12 cellular contexts compared by ENCODE assay signal in the genomic region with DNA sequence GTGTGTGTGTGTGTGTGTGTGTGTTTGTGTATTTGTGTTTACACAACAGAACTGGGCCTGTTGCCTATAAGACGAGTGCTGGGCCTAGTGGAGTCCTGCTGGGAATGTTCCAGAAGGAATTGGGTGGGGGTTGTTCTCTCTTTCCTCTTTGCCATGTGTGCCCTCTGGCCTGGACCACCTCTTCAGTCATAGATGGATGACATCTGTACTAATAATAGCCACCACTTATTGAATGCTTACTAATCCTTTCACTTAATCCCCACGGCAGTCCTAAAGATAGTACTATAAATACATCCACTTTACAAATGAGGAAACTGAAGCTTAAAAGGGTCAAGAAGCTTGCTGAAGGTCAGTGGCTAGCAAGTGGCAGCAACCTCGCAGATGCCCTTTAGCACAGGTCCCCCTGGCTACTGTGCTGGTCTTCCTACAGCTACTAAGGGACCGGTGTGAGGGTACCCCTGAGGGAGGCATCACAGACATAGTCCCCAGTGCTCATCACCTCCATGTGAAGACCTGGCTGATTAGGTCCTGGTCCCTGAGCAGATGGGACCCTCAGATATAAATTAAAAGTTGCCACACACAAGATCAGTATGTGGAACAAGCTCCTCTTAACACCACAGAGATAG. TPM values are rescaled to one million over a fixed set of nuclear protein-coding genes. Genes with fewer than 3 reads are reported as not detected.
DNase-seq lines count a peak whose midpoint lies in the region; ATAC-seq and TF ChIP-seq lines count a peak whose summit lies in the region.
"Had no signal": no experiment of that assay in that cellular context is flagged by ENCODE, and none has a peak within 500 bp of the region (broad histone marks: within the 10 kb centered on the region; RNA-seq: fewer than 3 reads in every experiment).

No MANE protein-coding gene starts in this region.

- H3K4me3 Mint-ChIP-seq in stimulated activated effector memory CD8-positive, alpha-beta T cell treated with anti-CD3 and anti-CD28 coated beads, Interleukin-12 subunit alpha, Interleukin-12 subunit beta, amount 100 ng/mL, for 72 hours, result no peak overlapping the region
- H3K4me3 Mint-ChIP-seq in MCF 10A (ENCODE audit: unreplicated experiment), result no peak overlapping the region
- H3K4me3 Mint-ChIP-seq: activated CD4-positive, alpha-beta T cell treated with anti-CD3 and anti-CD28 coated beads, Interleukin-2, amount 10 ng/mL, durations not matched to agents 7 days and 5 days; CD14-positive monocyte; T-helper 2 cell treated with Interferon-gamma antibody and Interleukin-4, amounts not matched to agents 5 μg/mL and 100 μg/mL, for 36 hours had no signal

- H3K36me3 Mint-ChIP-seq in stimulated activated effector memory CD8-positive, alpha-beta T cell treated with anti-CD3 and anti-CD28 coated beads, Interleukin-12 subunit alpha, Interleukin-12 subunit beta, amount 100 ng/mL, for 72 hours, result peaks cover 48% of the 10 kb centered on the region
- peaks cover 59% of the 10 kb centered on the region for H3K36me3 Mint-ChIP-seq in MCF 10A (ENCODE audit: insufficient read depth, unreplicated experiment)

- no peaks in the 10 kb centered on the region for H3K27me3 Mint-ChIP-seq in MCF 10A (ENCODE audit: insufficient read depth, unreplicated experiment)
- H3K27me3 Mint-ChIP-seq: activated CD4-positive, alpha-beta T cell treated with anti-CD3 and anti-CD28 coated beads, Interleukin-2, amount 10 ng/mL, durations not matched to agents 7 days and 5 days had no signal

- no peak overlapping the region for H3K4me3 ChIP-seq in choroid plexus epithelial cell (ENCODE audit: low read depth, low read length)
- H3K4me3 ChIP-seq: smooth muscle cell had no signal

- ATAC-seq in left ventricle myocardium superior, result peak; percentile 95
- no peak for ATAC-seq in stimulated activated effector memory CD8-positive, alpha-beta T cell treated with anti-CD3 and anti-CD28 coated beads, Interleukin-12 subunit alpha, Interleukin-12 subunit beta, amount 100 ng/mL, for 72 hours

- no peaks in the 10 kb centered on the region for H3K4me1 Mint-ChIP-seq in stimulated activated effector memory CD8-positive, alpha-beta T cell treated with anti-CD3 and anti-CD28 coated beads, Interleukin-12 subunit alpha, Interleukin-12 subunit beta, amount 100 ng/mL, for 72 hours
- no peaks in the 10 kb centered on the region for H3K4me1 Mint-ChIP-seq in MCF 10A (ENCODE audit: insufficient read depth, unreplicated experiment)

- CTCF ChIA-PET in MCF 10A (lab: Yijun Ruan, JAX), result interaction anchor here (0.5 kb wide), 1 partner anchor 58 kb away, joined by 3 read pairs; no protein-coding TSS in a partner anchor

- H3K9me3 Mint-ChIP-seq in stimulated activated effector memory CD8-positive, alpha-beta T cell treated with anti-CD3 and anti-CD28 coated beads, Interleukin-12 subunit alpha, Interleukin-12 subunit beta, amount 100 ng/mL, for 72 hours, result no peaks in the 10 kb centered on the region
- no peaks in the 10 kb centered on the region for H3K9me3 Mint-ChIP-seq in MCF 10A (ENCODE audit: unreplicated experiment)
- H3K9me3 Mint-ChIP-seq: activated CD4-positive, alpha-beta T cell treated with anti-CD3 and anti-CD28 coated beads, Interleukin-2, amount 10 ng/mL, durations not matched to agents 7 days and 5 days; CD14-positive monocyte; T-helper 2 cell treated with Interferon-gamma antibody and Interleukin-4, amounts not matched to agents 5 μg/mL and 100 μg/mL, for 36 hours had no signal

- BruUV-seq in MCF 10A (replicated peaks; lab: Mats Ljungman, UMichigan), result no TSS peak

- TF ChIP-seq CTCF in choroid plexus epithelial cell (conservative IDR thresholded peaks at IDR 0.05; ENCODE audit: low read depth, low read length) (no peak), MCF 10A (IDR thresholded peaks at IDR 0.05; ENCODE audit: unreplicated experiment) (no peak)

- H3K27ac Mint-ChIP-seq in stimulated activated effector memory CD8-positive, alpha-beta T cell treated with anti-CD3 and anti-CD28 coated beads, Interleukin-12 subunit alpha, Interleukin-12 subunit beta, amount 100 ng/mL, for 72 hours, result peak overlapping the region; percentile 60
- H3K27ac Mint-ChIP-seq in MCF 10A (ENCODE audit: low read depth, unreplicated experiment), result no peak overlapping the region
- H3K27ac Mint-ChIP-seq: activated CD4-positive, alpha-beta T cell treated with anti-CD3 and anti-CD28 coated beads, Interleukin-2, amount 10 ng/mL, durations not matched to agents 7 days and 5 days; T-helper 2 cell treated with Interferon-gamma antibody and Interleukin-4, amounts not matched to agents 5 μg/mL and 100 μg/mL, for 36 hours had no signal

- DNase-seq in NCI-H524 (lab: John Stamatoyannopoulos, UW) (peak; percentile 49 to 67), choroid plexus epithelial cell (ENCODE audit: low read depth) (peak; percentile 35), left ventricle myocardium superior (no peak), MCF 10A (ENCODE audit: unreplicated experiment) (no peak), GF-D8 (lab: John Stamatoyannopoulos, UW) (no peak), Ammon's horn (ENCODE audit: low spot score) (no peak)
- DNase-seq in stimulated activated effector memory CD8-positive, alpha-beta T cell treated with anti-CD3 and anti-CD28 coated beads, Interleukin-12 subunit alpha, Interleukin-12 subunit beta, amount 100 ng/mL, for 72 hours (ENCODE audit: low spot score in 2 of 2), result no peak
- DNase-seq: activated CD4-positive, alpha-beta T cell treated with anti-CD3 and anti-CD28 coated beads, Interleukin-2, amount 10 ng/mL, durations not matched to agents 7 days and 5 days; stimulated activated naive CD4-positive, alpha-beta T cell treated with Interleukin-2 at 50 U/mL for 16 hours had no signal

- POLR2A ChIA-PET in MCF 10A (lab: Yijun Ruan, JAX), result interaction anchor here (0.6 kb wide), 1 partner anchor 500 kb away, joined by 3 read pairs; no protein-coding TSS in a partner anchor

- intact Hi-C loops in left ventricle myocardium superior (cut with micrococcal nuclease), result no loop called here
- intact Hi-C loops in MCF 10A (cut with micrococcal nuclease), result no loop called here

RNA-seq across cellular contexts. Expression of a gene that starts 55.2 kb away (rescaled TPM):
- total RNA-seq in left ventricle myocardium superior (69.3 TPM), MCF 10A (2022) (34.2 and 35.9 TPM in 2 replicates)

Comparison
In these comparisons a context has a peak if more than half of its experiments do, and no peak if none do; other contexts are left out.
1. DNase-seq: peak in NCI-H524 (2 of 2) and choroid plexus epithelial cell (single experiment); none in left ventricle myocardium superior (single experiment), stimulated activated effector memory CD8-positive, alpha-beta T cell treated with anti-CD3 and anti-CD28 coated beads, Interleukin-12 subunit alpha, Interleukin-12 subunit beta, amount 100 ng/mL, for 72 hours (0 of 2), MCF 10A (single experiment), GF-D8 (single experiment) and Ammon's horn (single experiment).